In genomic region chr6:43982084-43982625, GRCh38 we compare ENCODE assay signal across 20 cellular contexts.
DNase-seq lines count a peak whose midpoint lies in the region; FAIRE-seq and TF ChIP-seq lines count a peak whose summit lies in the region.
"Had no signal": no experiment of that assay in that cellular context is flagged by ENCODE, and none has a peak within 500 bp of the region (broad histone marks: within the 10 kb centered on the region; RNA-seq: fewer than 3 reads in every experiment).

No MANE protein-coding gene starts in this region.

- TF ChIP-seq EP300 in suprapubic skin (IDR thresholded peaks at IDR 0.05) = no peak

- H3K4me3 ChIP-seq in suprapubic skin = no peak overlapping the region
- H3K4me3 ChIP-seq: GM23338 had no signal

- no peak for FAIRE-seq in frontal cortex (lab: Jason Lieb, UNC)
- FAIRE-seq: A204.1, GM12892 had no signal

- no peaks in the 10 kb centered on the region for H3K36me3 ChIP-seq in suprapubic skin

- H3K9me3 ChIP-seq in suprapubic skin = no peaks in the 10 kb centered on the region

- TF ChIP-seq POLR2A in suprapubic skin (IDR thresholded peaks at IDR 0.05) = no peak

- peaks cover 7% of the 10 kb centered on the region for H3K4me1 ChIP-seq in suprapubic skin

- no peak for TF ChIP-seq CTCF in suprapubic skin (IDR thresholded peaks at IDR 0.05)

- DNase-seq in activated effector memory CD4-positive, alpha-beta T cell treated with anti-CD3 and anti-CD28 coated beads, Interleukin-2, amount 50 U/mL, for 16 hours = peak; percentile 31
- no peak for DNase-seq in activated effector memory CD4-positive, alpha-beta T cell treated with Interleukin-2 at 50 U/mL for 16 hours
- peak; percentile 9 for DNase-seq in activated CD8-positive, alpha-beta memory T cell treated with anti-CD3 and anti-CD28 coated beads, Interleukin-2, amount 50 U/mL, for 4 hours
- peak; percentile 27 for DNase-seq in islet precursor cell
- peak; percentile 28 to 29 for DNase-seq in suprapubic skin (ENCODE audit: low spot score in 2 of 2)
- DNase-seq in frontal cortex (ENCODE audit: low spot score in 2 of 2) = no peak
- no peak for DNase-seq in HT-29 (ENCODE audit: low spot score)
- DNase-seq in NOMO-1 treated with DMSO at 0.1 percent for 48 hours (lab: John Stamatoyannopoulos, UW; ENCODE audit: unreplicated experiment) = no peak
- DNase-seq: DMS153, KBM-7, MV-4-11, NCI-H1417, NCI-H1930, NCI-H446, NCI-H69 had no signal

- no peaks in the 10 kb centered on the region for H3K27me3 ChIP-seq in suprapubic skin

- WGBS in suprapubic skin = 40% methylated on average over 2 of the region's 2 CpGs

- no peak overlapping the region for H3K27ac ChIP-seq in suprapubic skin
- H3K27ac ChIP-seq: C4-2B, RWPE1 had no signal

Comparison
In these comparisons a context has a peak if more than half of its experiments do, and no peak if none do; other contexts are left out.
1. DNase-seq: peak in activated effector memory CD4-positive, alpha-beta T cell treated with anti-CD3 and anti-CD28 coated beads, Interleukin-2, amount 50 U/mL, for 16 hours (single experiment), activated CD8-positive, alpha-beta memory T cell treated with anti-CD3 and anti-CD28 coated beads, Interleukin-2, amount 50 U/mL, for 4 hours (single experiment), islet precursor cell (single experiment) and suprapubic skin (2 of 2); none in activated effector memory CD4-positive, alpha-beta T cell treated with Interleukin-2 at 50 U/mL for 16 hours (single experiment), frontal cortex (0 of 2), HT-29 (single experiment) and NOMO-1 treated with DMSO at 0.1 percent for 48 hours (single experiment).